8 cellular contexts compared by ENCODE assay signal in genomic region chr14:24212924-24213865, GRCh38. TPM values are rescaled to one million over a fixed set of nuclear protein-coding genes. Genes with fewer than 3 reads are reported as not detected.
DNase-seq lines count a peak whose midpoint lies in the region; ATAC-seq and TF ChIP-seq lines count a peak whose summit lies in the region.

Gene CHMP4A (minus strand): TSS chr14:24213488. CDS start chr14:24213439, 49 bp downstream.

- H3K36me3 ChIP-seq in adipocyte (ENCODE audit: control insufficient read depth, insufficient read depth, low read length, severe bottlenecking) (peaks cover 42% of the 10 kb centered on the region), cardiac muscle cell (peaks cover 8% of the 10 kb centered on the region), parathyroid adenoma (ENCODE audit: control insufficient read depth, insufficient read depth, low read length) (no peaks in the 10 kb centered on the region), tibial nerve (peaks cover 0 to 49% (median 15%) of the 10 kb centered on the region in 3 donors)

- no peak for TF ChIP-seq CTCF in GM12875 (IDR thresholded peaks at IDR 0.05; ENCODE audit: borderline replicate concordance, insufficient read depth, low read depth, low read length)
- TF ChIP-seq CTCF in cardiac muscle cell (IDR thresholded peaks at IDR 0.05; ENCODE audit: low read depth, low read length) = peak; percentile 19
- TF ChIP-seq CTCF in parathyroid adenoma (IDR thresholded peaks at IDR 0.05) = peak; percentile 34
- peak in 2 of 5 experiments; percentile 48 to 51 for TF ChIP-seq CTCF in tibial nerve (IDR thresholded peaks at IDR 0.05)

- H3K27ac ChIP-seq in cardiac muscle cell (peak within 1 kb of the TSS; percentile 91), parathyroid adenoma (peak within 1 kb of the TSS; percentile 98), tibial nerve (peak within 1 kb of the TSS; percentile 79 to 98 (median 94))

- peaks cover 17% of the 10 kb centered on the region for H3K79me2 ChIP-seq in parathyroid adenoma

- TF ChIP-seq EP300 in tibial nerve (IDR thresholded peaks at IDR 0.05) = peak; percentile 62 to 98

- peaks cover 14% of the 10 kb centered on the region for H3K4me1 ChIP-seq in adipocyte (ENCODE audit: control insufficient read depth, insufficient read depth, low read length)
- H3K4me1 ChIP-seq in cardiac muscle cell (ENCODE audit: low read depth) = no peaks in the 10 kb centered on the region
- H3K4me1 ChIP-seq in parathyroid adenoma = peaks cover 8% of the 10 kb centered on the region
- peaks cover 0 to 41% (median 25%) of the 10 kb centered on the region in 4 donors for H3K4me1 ChIP-seq in tibial nerve

- peak within 1 kb of the TSS; percentile 90 for H2AFZ ChIP-seq in parathyroid adenoma

- H3K9ac ChIP-seq in adipocyte (ENCODE audit: low read length) (peak within 1 kb of the TSS; percentile 97), parathyroid adenoma (peak within 1 kb of the TSS; percentile 88)

- peak within 1 kb of the TSS; percentile 64 for H3K4me2 ChIP-seq in parathyroid adenoma (ENCODE audit: low read length)

- peak; percentile 89 to 91 for TF ChIP-seq POLR2A in tibial nerve (IDR thresholded peaks at IDR 0.05)

- H3K4me3 ChIP-seq in GM12875 (ENCODE audit: low read depth, low read length) = peak within 1 kb of the TSS; percentile 67
- peak within 1 kb of the TSS; percentile 93 for H3K4me3 ChIP-seq in adipocyte (ENCODE audit: low read length)
- peak within 1 kb of the TSS; percentile 65 for H3K4me3 ChIP-seq in cardiac muscle cell
- peak within 1 kb of the TSS; percentile 91 for H3K4me3 ChIP-seq in parathyroid adenoma (ENCODE audit: low read depth, low read length)
- peak within 1 kb of the TSS; percentile 55 to 89 (median 70) for H3K4me3 ChIP-seq in tibial nerve

- no peaks in the 10 kb centered on the region for H3K9me3 ChIP-seq in adipocyte (ENCODE audit: control insufficient read depth, low read length)
- no peaks in the 10 kb centered on the region for H3K9me3 ChIP-seq in cardiac muscle cell (ENCODE audit: low read depth)
- H3K9me3 ChIP-seq in parathyroid adenoma (ENCODE audit: control insufficient read depth, low read length) = no peaks in the 10 kb centered on the region
- no peaks in the 10 kb centered on the region for H3K9me3 ChIP-seq in tibial nerve

- WGBS in tibial nerve, 2 donors = 0 to 1% methylated on average over 44 to 52 of the region's 53 CpGs

- peak; percentile 95 for DNase-seq in NCI-H1436 (lab: John Stamatoyannopoulos, UW)
- peak; percentile 94 for DNase-seq in T follicular helper cell (ENCODE audit: low read depth)
- peak; percentile 99 for DNase-seq in adipocyte (ENCODE audit: low read depth)
- peak; percentile 99 for DNase-seq in cardiac muscle cell (ENCODE audit: low read depth in 1 of 2, low spot score in 1 of 2)
- DNase-seq in tibial nerve (ENCODE audit: low spot score in 2 of 2) = peak; percentile 94 to 96

- ATAC-seq in HG02798 (IDR thresholded peaks at IDR 0.05; ENCODE audit: poor library complexity, unreplicated experiment) = peak; percentile 80

- H3K27me3 ChIP-seq in adipocyte (replicated peaks; ENCODE audit: control insufficient read depth, insufficient read depth, low read length) (no peaks in the 10 kb centered on the region), cardiac muscle cell (no peaks in the 10 kb centered on the region), parathyroid adenoma (ENCODE audit: control insufficient read depth, insufficient read depth, low read length) (no peaks in the 10 kb centered on the region), tibial nerve (no peaks in the 10 kb centered on the region)

RNA-seq across cellular contexts. Expression of gene CHMP4A, which starts in this region (rescaled TPM):
- total RNA-seq in cardiac muscle cell (26.4 and 31.0 TPM in 2 replicates), tibial nerve (100 to 1,000 TPM in 1 of 4 donors, 10 to 100 TPM in 3; 43.9 to 118 (median 82.1) TPM)
- 51.1 and 56.1 TPM in 2 replicates for polyA plus RNA-seq in cardiac muscle cell

Comparison
In these comparisons a context has a peak if more than half of its experiments do, and no peak if none do; other contexts are left out.
1. Peak in every context shown above with its lines: DNase-seq, ATAC-seq, H3K4me3 ChIP-seq and H3K27ac ChIP-seq.